In genomic region chr1:217968085-217968484, GRCh38 we compare ENCODE assay signal across 9 cellular contexts.
"Had no signal": no experiment of that assay in that cellular context is flagged by ENCODE, and none has a peak within 500 bp of the region (broad histone marks: within the 10 kb centered on the region; RNA-seq: fewer than 3 reads in every experiment).

No MANE protein-coding gene starts in this region.

- FAIRE-seq: HepG2 had no signal

- H3K4me3 Mint-ChIP-seq: HFFc6, IgD-negative memory B cell had no signal

- H3K4me1 Mint-ChIP-seq: IgD-negative memory B cell had no signal

- H3K36me3 ChIP-seq: HAP-1 had no signal

- DNase-seq: GM23248, GOT3, H7, HFFc6 had no signal

- H3K36me3 Mint-ChIP-seq: IgD-negative memory B cell had no signal

- H3K4me1 ChIP-seq: HAP-1 had no signal

- H3K27ac Mint-ChIP-seq: HFFc6, IgD-negative memory B cell had no signal

- H3K27ac ChIP-seq: GM23248, HL-60 had no signal

- H3K4me3 ChIP-seq: GM23248, HAP-1 had no signal

- ATAC-seq: HCT116, HepG2 had no signal

- H3K9me3 ChIP-seq: HAP-1 had no signal

- H3K27me3 Mint-ChIP-seq: IgD-negative memory B cell had no signal

- H2AFZ ChIP-seq: GM23248 had no signal

- H3K9ac ChIP-seq: GM23248 had no signal
